In genomic region chr5:97141031-97141430, GRCh38 we compare ENCODE assay signal across 19 cellular contexts. TPM values are rescaled to one million over a fixed set of nuclear protein-coding genes. Genes with fewer than 3 reads are reported as not detected.
"Had no signal": no experiment of that assay in that cellular context is flagged by ENCODE, and none has a peak within 500 bp of the region (broad histone marks: within the 10 kb centered on the region; RNA-seq: fewer than 3 reads in every experiment).

No MANE protein-coding gene starts in this region.

- H3K27me3 ChIP-seq: esophagus squamous epithelium, sigmoid colon, suprapubic skin had no signal

- H3K4me3 Mint-ChIP-seq: activated naive CD4-positive, alpha-beta T cell treated with anti-CD3 and anti-CD28 coated beads for 36 hours; activated T-helper 17 cell treated with anti-CD3 and anti-CD28 coated beads, Interleukin-2, amount 50 U/mL, for 72 hours had no signal

- H3K4me3 ChIP-seq: esophagus squamous epithelium, sigmoid colon, suprapubic skin had no signal

- H3K27ac Mint-ChIP-seq: activated naive CD4-positive, alpha-beta T cell treated with anti-CD3 and anti-CD28 coated beads for 36 hours; activated T-helper 17 cell treated with anti-CD3 and anti-CD28 coated beads, Interleukin-2, amount 50 U/mL, for 72 hours had no signal

- H3K36me3 ChIP-seq: esophagus squamous epithelium, sigmoid colon, suprapubic skin had no signal

- H3K27ac ChIP-seq: esophagus squamous epithelium, sigmoid colon, SK-N-MC, suprapubic skin had no signal

- H3K4me1 ChIP-seq: suprapubic skin had no signal

- H3K9me3 Mint-ChIP-seq: activated naive CD4-positive, alpha-beta T cell treated with anti-CD3 and anti-CD28 coated beads for 36 hours; activated T-helper 17 cell treated with anti-CD3 and anti-CD28 coated beads, Interleukin-2, amount 50 U/mL, for 72 hours had no signal

- H3K9me3 ChIP-seq: esophagus squamous epithelium, sigmoid colon, suprapubic skin had no signal

- DNase-seq: activated CD4-positive, alpha-beta T cell treated with anti-CD3 and anti-CD28 coated beads for 48 hours; activated CD8-positive, alpha-beta memory T cell treated with anti-CD3 and anti-CD28 coated beads for 24 hours; activated naive CD4-positive, alpha-beta T cell treated with anti-CD3 and anti-CD28 coated beads for 36 hours; activated T-cell treated with anti-CD3 and anti-CD28 coated beads for 4 hours; esophagus squamous epithelium; foreskin fibroblast; left ventricle myocardium superior; occipital lobe; sigmoid colon; stimulated activated CD4-positive, alpha-beta T cell treated with anti-CD3 and anti-CD28 coated beads, Interleukin-2, amount 100 ng/mL, for 48 hours; stimulated activated naive CD4-positive, alpha-beta T cell treated with Interleukin-2 at 50 U/mL for 16 hours; T-helper 1 cell had no signal

RNA-seq across cellular contexts. Expression of gene LIX1, which starts 1.4 kb away (rescaled TPM):
- total RNA-seq: activated naive CD4-positive, alpha-beta T cell treated with anti-CD3 and anti-CD28 coated beads for 36 hours; activated T-helper 17 cell treated with anti-CD3 and anti-CD28 coated beads, Interleukin-2, amount 50 U/mL, for 72 hours; esophagus squamous epithelium; kidney epithelial cell; left ventricle myocardium superior; myocyte; pulmonary artery endothelial cell; ureter had no signal
